ENCODE assay signal across 1 cellular context in genomic region chr1:40404670-40405462, GRCh38.
TF ChIP-seq lines count a peak whose summit lies in the region.

No MANE protein-coding gene starts in this region.

TF ChIP-seq in GM12878, 131 proteins besides CTCF, POLR2A, EP300 and RAD21 (continued from another document and continues in another):
- TF ChIP-seq IRF3 (IDR thresholded peaks at IDR 0.05), result no peak
- TF ChIP-seq E2F4 (IDR thresholded peaks at IDR 0.05; ENCODE audit: low read depth, low read length), result no peak
- TF ChIP-seq RELB (IDR thresholded peaks at IDR 0.05; ENCODE audit: low read depth), result peak; percentile 29; the same call in 1 of the 2 replicates
- TF ChIP-seq IRF5 (IDR thresholded peaks at IDR 0.05; ENCODE audit: borderline replicate concordance), result no peak
- TF ChIP-seq NFYA (IDR thresholded peaks at IDR 0.05; ENCODE audit: borderline replicate concordance, low read depth, low read length), result no peak
- TF ChIP-seq MEF2A (IDR thresholded peaks at IDR 0.05; ENCODE audit: insufficient read depth, low read depth, low read length), result no peak
- TF ChIP-seq ZNF274 (IDR thresholded peaks at IDR 0.05; ENCODE audit: insufficient read depth, insufficient read length), result no peak
- no peak for TF ChIP-seq ZNF24 (IDR thresholded peaks at IDR 0.05)
- TF ChIP-seq NFIC (IDR thresholded peaks at IDR 0.05; ENCODE audit: low read depth, low read length), result 0 out of 2 replicates have a peak, but pooled peaks have one; percentile 28
- TF ChIP-seq PML (IDR thresholded peaks at IDR 0.05; ENCODE audit: low read length), result 0 out of 2 replicates have a peak, but pooled peaks have one; percentile 37
- TF ChIP-seq STAT1 (conservative IDR thresholded peaks at IDR 0.05), result no peak
- no peak for TF ChIP-seq TCF12 (IDR thresholded peaks at IDR 0.05; ENCODE audit: low read depth, low read length)
- 0 out of 2 replicates have a peak, but pooled peaks have one; percentile 24 for TF ChIP-seq TCF7 (IDR thresholded peaks at IDR 0.05; ENCODE audit: borderline replicate concordance)
- no peak for TF ChIP-seq SREBF2 (IDR thresholded peaks at IDR 0.05; ENCODE audit: low read length)
- TF ChIP-seq ZNF207 (IDR thresholded peaks at IDR 0.05; ENCODE audit: borderline replicate concordance), result no peak
- no peak for TF ChIP-seq CHD2 (IDR thresholded peaks at IDR 0.05; ENCODE audit: borderline replicate concordance, low read depth, low read length)
- no peak for TF ChIP-seq RCOR1 (conservative IDR thresholded peaks at IDR 0.05; ENCODE audit: low read depth, low read length)
- no peak for TF ChIP-seq ZNF687 (IDR thresholded peaks at IDR 0.05)
- TF ChIP-seq NRF1 (conservative IDR thresholded peaks at IDR 0.05; ENCODE audit: low read depth, low read length), result no peak
- no peak for TF ChIP-seq ZNF622 (IDR thresholded peaks at IDR 0.05)
- no peak for TF ChIP-seq E4F1 (IDR thresholded peaks at IDR 0.05; ENCODE audit: borderline replicate concordance, partially characterized antibody)
- peak; percentile 58 for TF ChIP-seq SKIL (IDR thresholded peaks at IDR 0.05; ENCODE audit: low read depth, poor library complexity, severe bottlenecking)
- no peak for TF ChIP-seq MLLT1 (IDR thresholded peaks at IDR 0.05)
- TF ChIP-seq BHLHE40 (IDR thresholded peaks at IDR 0.05; ENCODE audit: borderline replicate concordance in 1 of 2, low read depth in 2 of 2, low read length in 1 of 2), result no peak
- TF ChIP-seq ZNF217 (IDR thresholded peaks at IDR 0.05), result no peak
- no peak for TF ChIP-seq HCFC1 (IDR thresholded peaks at IDR 0.05; ENCODE audit: low read length)
- TF ChIP-seq RFX5 (IDR thresholded peaks at IDR 0.05; ENCODE audit: low read depth, low read length), result no peak
- peak; percentile 26 to 51; a peak in 2 of 4 replicates for TF ChIP-seq IKZF2 (IDR thresholded peaks at IDR 0.05)
- no peak for TF ChIP-seq JUND (IDR thresholded peaks at IDR 0.05; ENCODE audit: low read depth, low read length)
- no peak for TF ChIP-seq TBL1XR1 (IDR thresholded peaks at IDR 0.05; ENCODE audit: low read depth, low read length)
- no peak for TF ChIP-seq CEBPZ (IDR thresholded peaks at IDR 0.05; ENCODE audit: low read depth, low read length)
- TF ChIP-seq ZNF384 (IDR thresholded peaks at IDR 0.05; ENCODE audit: borderline replicate concordance, low read depth, low read length), result no peak
- no peak for TF ChIP-seq SIX5 (IDR thresholded peaks at IDR 0.05; ENCODE audit: low read depth, low read length, severe bottlenecking)
- TF ChIP-seq IKZF1 (conservative IDR thresholded peaks at IDR 0.05), result peak; percentile 38
- TF ChIP-seq FOXM1 (IDR thresholded peaks at IDR 0.05; ENCODE audit: low read depth, low read length), result peak; percentile 22; the same call in 1 of the 2 replicates
- TF ChIP-seq HDAC6 (IDR thresholded peaks at IDR 0.05; ENCODE audit: unreplicated experiment), result no peak
- 0 out of 4 replicates have a peak, but pooled peaks of 1 of the 2 experiments have one; percentile 40 for TF ChIP-seq CEBPB (IDR thresholded peaks at IDR 0.05; ENCODE audit: borderline replicate concordance in 1 of 2, low read depth in 2 of 2, low read length in 2 of 2)
- TF ChIP-seq SREBF1 (IDR thresholded peaks at IDR 0.05; ENCODE audit: low read length), result no peak
- peak; percentile 29 for TF ChIP-seq MEF2B (IDR thresholded peaks at IDR 0.05; ENCODE audit: partially characterized antibody, poor library complexity, severe bottlenecking)
- no peak for TF ChIP-seq YBX1 (IDR thresholded peaks at IDR 0.05)
- no peak for TF ChIP-seq ATF3 (IDR thresholded peaks at IDR 0.05; ENCODE audit: borderline replicate concordance, extremely low read depth, low read depth, low read length)
- TF ChIP-seq CHD4 (IDR thresholded peaks at IDR 0.05), result no peak
